Comparison of ENCODE assay signal across 9 cellular contexts in the genomic region with DNA sequence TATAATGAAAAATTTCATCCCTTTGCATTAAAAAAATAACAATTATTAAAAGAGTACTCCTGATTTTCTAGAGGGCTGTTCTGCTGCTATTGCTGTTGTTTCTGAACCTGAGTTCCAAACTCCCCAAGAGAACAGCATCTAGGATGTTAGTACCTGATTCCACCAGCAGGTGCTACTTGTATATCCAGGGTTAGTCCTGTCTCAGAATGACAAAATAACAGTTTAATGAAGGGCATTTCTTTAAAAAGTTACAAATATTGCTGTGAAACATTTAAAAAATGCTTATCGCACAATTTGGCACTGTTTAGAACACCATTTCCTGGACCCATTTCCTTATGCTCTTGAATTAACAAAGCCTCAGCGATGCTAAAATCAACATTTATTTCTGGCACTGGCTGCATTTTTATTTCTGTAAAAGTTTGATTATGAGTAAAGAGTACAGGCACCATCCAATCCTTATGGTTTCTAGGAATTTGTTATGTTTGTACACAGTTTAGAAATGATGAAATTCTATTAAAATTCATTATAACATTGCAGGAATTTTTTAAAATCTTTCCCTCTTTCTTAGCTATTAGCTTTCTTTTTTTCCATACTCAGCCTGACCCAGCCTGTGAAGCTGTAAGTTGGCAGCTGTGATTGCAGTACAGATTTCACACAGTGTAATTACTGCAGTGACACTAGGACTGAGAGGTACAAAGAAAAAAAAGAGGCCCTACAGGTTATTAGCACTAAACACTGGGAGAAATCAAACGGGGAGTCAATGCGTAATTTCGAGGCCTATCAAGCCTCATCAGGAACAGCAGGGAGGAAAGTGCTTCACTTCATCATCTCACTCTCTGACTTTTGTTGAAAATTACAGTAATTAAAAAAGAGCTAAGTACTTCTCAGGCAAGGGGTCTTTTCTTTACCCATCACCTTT.
DNase-seq lines count a peak whose midpoint lies in the region; ATAC-seq, FAIRE-seq and TF ChIP-seq lines count a peak whose summit lies in the region.
"Had no signal": no experiment of that assay in that cellular context is flagged by ENCODE, and none has a peak within 500 bp of the region (broad histone marks: within the 10 kb centered on the region; RNA-seq: fewer than 3 reads in every experiment).

No MANE protein-coding gene starts in this region.

- H3K27me3 ChIP-seq in K562 (ENCODE audit: control insufficient read depth in 2 of 2, insufficient read depth in 2 of 2, low read length in 2 of 2) = no peaks in the 10 kb centered on the region
- H3K27me3 ChIP-seq in neuronal stem cell (ENCODE audit: control insufficient read depth in 3 of 3, insufficient read depth in 3 of 3, low read depth in 1 of 3, low read length in 3 of 3) = no peaks in the 10 kb centered on the region
- H3K27me3 ChIP-seq: colonic mucosa had no signal

- TF ChIP-seq RAD21 in K562 (CRISPR knock-in tag; conservative IDR thresholded peaks at IDR 0.05 in 1 of 2, IDR thresholded peaks at IDR 0.05 in 1 of 2) = no peak

- in situ Hi-C loops in K562 (cut with MboI) = no loop called here

- no peaks in the 10 kb centered on the region for H3K36me3 ChIP-seq in K562 (ENCODE audit: control insufficient read depth, insufficient read depth, low read length)
- no peaks in the 10 kb centered on the region for H3K36me3 ChIP-seq in neuronal stem cell (replicated peaks in 1 of 2; ENCODE audit: control insufficient read depth in 2 of 2, insufficient read depth in 2 of 2, low read length in 2 of 2)
- H3K36me3 ChIP-seq: colonic mucosa had no signal

- H3K18ac ChIP-seq in neuronal stem cell (ENCODE audit: low read length) = no peak overlapping the region

- H3K23ac ChIP-seq in neuronal stem cell (ENCODE audit: low read depth, low read length, poor library complexity) = no peak overlapping the region

- no TSS peak for BruUV-seq in K562 (replicated peaks; lab: Mats Ljungman, UMichigan)

- H3K9me3 ChIP-seq in K562 (replicated peaks; ENCODE audit: control insufficient read depth, insufficient read depth, low read depth, low read length) (0 out of 2 replicates have a peak, but pooled peaks cover 1% of the 10 kb centered on the region), neuronal stem cell (replicated peaks in 1 of 2; ENCODE audit: control insufficient read depth in 2 of 2, insufficient read depth in 1 of 2, low read depth in 1 of 2, low read length in 2 of 2) (no peaks in the 10 kb centered on the region)
- H3K9me3 ChIP-seq: colonic mucosa had no signal

- no peaks in the 10 kb centered on the region for H3K9me1 ChIP-seq in K562 (ENCODE audit: control insufficient read depth, insufficient read depth, low read length)

- TF ChIP-seq CTCF in K562 (IDR thresholded peaks at IDR 0.05 in 2 of 3, conservative IDR thresholded peaks at IDR 0.05 in 1 of 3; ENCODE audit: insufficient read depth in 2 of 3, low read depth in 1 of 3, low read length in 3 of 3) = no peak

- FAIRE-seq in K562 (lab: Jason Lieb, UNC) = no peak

- WGBS in K562 (ENCODE audit: insufficient coverage, low coverage, missing lambda C conversion rate) = 0% methylated on average over 5 of the region's 5 CpGs
- WGBS in neuronal stem cell (ENCODE audit: extremely low coverage in 2 of 2, insufficient read length in 2 of 2, insufficient replicate concordance in 1 of 2), 2 donors = no CpG with 5 or more reads among the region's 5 CpGs

- H2BK120ac ChIP-seq in neuronal stem cell (ENCODE audit: low read depth, low read length) = no peak overlapping the region

- H3K9ac ChIP-seq in K562 (ENCODE audit: insufficient read depth in 1 of 2, low read depth in 2 of 2, low read length in 2 of 2) (no peak overlapping the region), neuronal stem cell (ENCODE audit: low read depth, low read length, poor library complexity) (no peak overlapping the region)

- H3K4me3 ChIP-seq in K562 (no peak overlapping the region), neuronal stem cell (ENCODE audit: low read length in 2 of 2) (no peak overlapping the region)
- H3K4me3 ChIP-seq: colonic mucosa had no signal

- no peak overlapping the region for H4K91ac ChIP-seq in neuronal stem cell (ENCODE audit: low read depth, low read length, poor library complexity)

- H2BK5ac ChIP-seq in neuronal stem cell (ENCODE audit: low read length) = no peak overlapping the region

- no peak overlapping the region for H2BK15ac ChIP-seq in neuronal stem cell (ENCODE audit: low read length)

- H2AFZ ChIP-seq in K562 (ENCODE audit: low read depth, low read length) (no peak overlapping the region), neuronal stem cell (ENCODE audit: low read length) (peak overlapping the region; percentile 73)

- CTCF ChIA-PET in K562 (lab: Yijun Ruan, JAX; ENCODE audit: low intra/inter-chr PET ratio) = no interaction called here

- H3K27ac ChIP-seq in K562 (ENCODE audit: extremely low read depth, low read depth, low read length) (no peak overlapping the region), neuronal stem cell (replicated peaks; ENCODE audit: low read length) (no peak overlapping the region)
- H3K27ac ChIP-seq: colonic mucosa had no signal

- POLR2A ChIA-PET in K562 (lab: Yijun Ruan, JAX) = no interaction called here

- no peaks in the 10 kb centered on the region for H3K79me2 ChIP-seq in K562 (ENCODE audit: control insufficient read depth, insufficient read depth, low read length)

- peak; percentile 61 for ATAC-seq in GM21515 (IDR thresholded peaks at IDR 0.05; ENCODE audit: unreplicated experiment)
- ATAC-seq in K562 = no peak
- ATAC-seq in HG03280 (IDR thresholded peaks at IDR 0.05; ENCODE audit: unreplicated experiment) = no peak

- H4K8ac ChIP-seq in neuronal stem cell (ENCODE audit: low read depth, low read length) = no peak overlapping the region

- DNase-seq in NAMALWA (ENCODE audit: low spot score) (peak; percentile 46), K562 (ENCODE audit: extremely low read depth in 1 of 4, low spot score in 3 of 4) (peak in 3 of 4 experiments; percentile 5 to 18 (median 16)), neuronal stem cell (ENCODE audit: low spot score) (peak; percentile 8), NCI-H524 treated with DMSO at 0.1 percent for 48 hours (lab: John Stamatoyannopoulos, UW) (no peak)
- DNase-seq in activated CD4-positive, alpha-beta T cell treated with anti-CD3 and anti-CD28 coated beads, Interleukin-2, amount 50 U/mL, for 1 hour = no peak
- DNase-seq in stimulated activated CD4-positive, alpha-beta T cell treated with anti-CD3 and anti-CD28 coated beads, Interleukin-4, amount 100 ng/mL, for 24 hours = no peak
- DNase-seq: colonic mucosa had no signal

- no peak overlapping the region for H2BK12ac ChIP-seq in neuronal stem cell (ENCODE audit: low read length)

- H3K14ac ChIP-seq in neuronal stem cell (ENCODE audit: low read length) = no peak overlapping the region

- no peak for TF ChIP-seq EP300 in K562 (IDR thresholded peaks at IDR 0.05; ENCODE audit: low read length)

- no peaks in the 10 kb centered on the region for H3K79me1 ChIP-seq in neuronal stem cell (ENCODE audit: low read depth, low read length)

- TF ChIP-seq POLR2A in K562 (conservative IDR thresholded peaks at IDR 0.05) = no peak

- H3K4me2 ChIP-seq in K562 (ENCODE audit: insufficient read depth, low read length) = no peak overlapping the region
- no peak overlapping the region for H3K4me2 ChIP-seq in neuronal stem cell (ENCODE audit: insufficient read depth, low read length, poor library complexity, severe bottlenecking)

- no peaks in the 10 kb centered on the region for H3K4me1 ChIP-seq in K562 (replicated peaks in 1 of 2; ENCODE audit: control insufficient read depth in 2 of 2, insufficient read depth in 2 of 2, low read length in 2 of 2)
- peaks cover 5 to 15% of the 10 kb centered on the region in 2 donors for H3K4me1 ChIP-seq in neuronal stem cell (ENCODE audit: control insufficient read depth in 2 of 2, insufficient read depth in 1 of 2, low read depth in 1 of 2, low read length in 2 of 2)
- H3K4me1 ChIP-seq: colonic mucosa had no signal

- intact Hi-C loops in K562 (cut with micrococcal nuclease) = no loop called here

- H4K20me1 ChIP-seq in K562 (replicated peaks; ENCODE audit: control insufficient read depth, insufficient read depth, low read length) = no peaks in the 10 kb centered on the region

- no peak overlapping the region for H3K4ac ChIP-seq in neuronal stem cell (ENCODE audit: low read length)

- no peak overlapping the region for H2AK5ac ChIP-seq in neuronal stem cell (ENCODE audit: low read depth, low read length)

TF ChIP-seq in K562, 482 proteins besides CTCF, POLR2A, EP300 and RAD21 (continues in another document):
- TF ChIP-seq FOXA3 (CRISPR knock-in tag; conservative IDR thresholded peaks at IDR 0.05 in 1 of 2, IDR thresholded peaks at IDR 0.05 in 1 of 2) = no peak
- TF ChIP-seq, protein P1, sequence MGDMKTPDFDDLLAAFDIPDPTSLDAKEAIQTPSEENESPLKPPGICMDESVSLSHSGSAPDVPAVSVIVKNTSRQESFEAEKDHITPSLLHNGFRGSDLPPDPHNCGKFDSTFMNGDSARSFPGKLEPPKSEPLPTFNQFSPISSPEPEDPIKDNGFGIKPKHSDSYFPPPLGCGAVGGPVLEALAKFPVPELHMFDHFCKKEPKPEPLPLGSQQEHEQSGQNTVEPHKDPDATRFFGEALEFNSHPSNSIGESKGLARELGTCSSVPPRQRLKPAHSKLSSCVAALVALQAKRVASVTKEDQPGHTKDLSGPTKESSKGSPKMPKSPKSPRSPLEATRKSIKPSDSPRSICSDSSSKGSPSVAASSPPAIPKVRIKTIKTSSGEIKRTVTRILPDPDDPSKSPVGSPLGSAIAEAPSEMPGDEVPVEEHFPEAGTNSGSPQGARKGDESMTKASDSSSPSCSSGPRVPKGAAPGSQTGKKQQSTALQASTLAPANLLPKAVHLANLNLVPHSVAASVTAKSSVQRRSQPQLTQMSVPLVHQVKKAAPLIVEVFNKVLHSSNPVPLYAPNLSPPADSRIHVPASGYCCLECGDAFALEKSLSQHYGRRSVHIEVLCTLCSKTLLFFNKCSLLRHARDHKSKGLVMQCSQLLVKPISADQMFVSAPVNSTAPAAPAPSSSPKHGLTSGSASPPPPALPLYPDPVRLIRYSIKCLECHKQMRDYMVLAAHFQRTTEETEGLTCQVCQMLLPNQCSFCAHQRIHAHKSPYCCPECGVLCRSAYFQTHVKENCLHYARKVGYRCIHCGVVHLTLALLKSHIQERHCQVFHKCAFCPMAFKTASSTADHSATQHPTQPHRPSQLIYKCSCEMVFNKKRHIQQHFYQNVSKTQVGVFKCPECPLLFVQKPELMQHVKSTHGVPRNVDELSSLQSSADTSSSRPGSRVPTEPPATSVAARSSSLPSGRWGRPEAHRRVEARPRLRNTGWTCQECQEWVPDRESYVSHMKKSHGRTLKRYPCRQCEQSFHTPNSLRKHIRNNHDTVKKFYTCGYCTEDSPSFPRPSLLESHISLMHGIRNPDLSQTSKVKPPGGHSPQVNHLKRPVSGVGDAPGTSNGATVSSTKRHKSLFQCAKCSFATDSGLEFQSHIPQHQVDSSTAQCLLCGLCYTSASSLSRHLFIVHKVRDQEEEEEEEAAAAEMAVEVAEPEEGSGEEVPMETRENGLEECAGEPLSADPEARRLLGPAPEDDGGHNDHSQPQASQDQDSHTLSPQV (IDR thresholded peaks at IDR 0.05) = no peak
- no peak for TF ChIP-seq ZNF384 (IDR thresholded peaks at IDR 0.05; ENCODE audit: low read depth, low read length)
- TF ChIP-seq ZFP1 (CRISPR knock-in tag; IDR thresholded peaks at IDR 0.05) = no peak
- no peak for TF ChIP-seq KLF16 (IDR thresholded peaks at IDR 0.05)
- no peak for TF ChIP-seq POLR2B (IDR thresholded peaks at IDR 0.05; ENCODE audit: low read depth, partially characterized antibody)

Comparison
In these comparisons a context has a peak if more than half of its experiments do, and no peak if none do; other contexts are left out.
1. DNase-seq: peak in NAMALWA (single experiment), K562 (3 of 4) and neuronal stem cell (single experiment); none in activated CD4-positive, alpha-beta T cell treated with anti-CD3 and anti-CD28 coated beads, Interleukin-2, amount 50 U/mL, for 1 hour (single experiment), stimulated activated CD4-positive, alpha-beta T cell treated with anti-CD3 and anti-CD28 coated beads, Interleukin-4, amount 100 ng/mL, for 24 hours (single experiment) and NCI-H524 treated with DMSO at 0.1 percent for 48 hours (single experiment).